21 cellular contexts compared by ENCODE assay signal in the genomic region with DNA sequence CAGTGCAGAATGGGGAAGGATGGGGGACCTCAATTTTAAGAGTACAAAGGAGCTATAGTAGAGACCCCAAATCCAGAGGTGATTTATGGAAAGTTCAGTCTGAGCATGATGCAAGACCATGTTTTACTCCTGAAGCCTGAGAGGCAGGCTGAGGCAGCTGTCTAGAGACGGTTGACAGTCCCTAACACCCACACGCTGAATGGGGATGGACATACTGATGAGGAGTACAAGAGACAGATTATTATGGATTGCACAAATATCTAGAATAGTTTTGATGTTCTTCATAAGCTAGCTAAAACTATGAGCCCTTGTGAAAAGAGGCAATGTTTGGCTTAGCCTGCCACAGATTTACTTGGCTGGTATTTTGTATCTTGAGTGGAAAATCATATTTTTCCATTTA.
"Had no signal": no experiment of that assay in that cellular context is flagged by ENCODE, and none has a peak within 500 bp of the region (broad histone marks: within the 10 kb centered on the region; RNA-seq: fewer than 3 reads in every experiment).

No MANE protein-coding gene starts in this region.

- H3K27me3 ChIP-seq: brain microvascular endothelial cell, gastrocnemius medialis, tibial nerve had no signal

- H3K4me3 ChIP-seq: gastrocnemius medialis, left ventricle myocardium inferior, tibial nerve had no signal

- DNase-seq: activated CD4-positive, alpha-beta T cell treated with anti-CD3 and anti-CD28 coated beads, Interleukin-2, amount 10 ng/mL, durations not matched to agents 7 days and 5 days; activated CD4-positive, CD25-positive, alpha-beta regulatory T cell treated with anti-CD3 and anti-CD28 coated beads, Interleukin-2, amount 50 U/mL, for 72 hours; activated CD8-positive, alpha-beta memory T cell treated with anti-CD3 and anti-CD28 coated beads, Interleukin-2, amount 10 ng/mL, durations not matched to agents 7 days and 5 days; activated CD8-positive, alpha-beta T cell treated with anti-CD3 and anti-CD28 coated beads for 36 hours; activated gamma-delta T cell; activated naive CD4-positive, alpha-beta T cell treated with anti-CD3 and anti-CD28 coated beads, Interleukin-2, amount 50 U/mL, for 16 hours; activated T-cell treated with anti-CD3 and anti-CD28 coated beads for 4 hours; aorta; brain microvascular endothelial cell; caudate nucleus; effector memory CD4-positive, alpha-beta T cell; gastrocnemius medialis; head of caudate nucleus; hypothalamus; left ventricle myocardium inferior; natural killer cell; retina; stimulated activated CD4-positive, alpha-beta T cell treated with anti-CD3 and anti-CD28 coated beads, Interleukin-12 subunit alpha, Interleukin-12 subunit beta, amount 100 ng/mL, for 4 hours; stimulated activated CD4-positive, alpha-beta T cell treated with anti-CD3 and anti-CD28 coated beads, Interleukin-4, amount 100 ng/mL, for 4 hours; WERI-Rb-1 had no signal

- H3K9me3 ChIP-seq: gastrocnemius medialis, left ventricle myocardium inferior, tibial nerve had no signal

- H3K36me3 ChIP-seq: brain microvascular endothelial cell, gastrocnemius medialis, left ventricle myocardium inferior, tibial nerve, WERI-Rb-1 had no signal

- H3K27ac ChIP-seq: brain microvascular endothelial cell, gastrocnemius medialis, left ventricle myocardium inferior, tibial nerve, WERI-Rb-1 had no signal

- H3K4me1 ChIP-seq: tibial nerve had no signal

- ATAC-seq: activated CD8-positive, alpha-beta memory T cell treated with anti-CD3 and anti-CD28 coated beads, Interleukin-2, amount 10 ng/mL, durations not matched to agents 7 days and 5 days; activated CD8-positive, alpha-beta T cell treated with anti-CD3 and anti-CD28 coated beads for 36 hours; gastrocnemius medialis; natural killer cell had no signal
